18 cellular contexts compared by ENCODE assay signal in genomic region chr20:25286917-25287316, GRCh38. TPM values are rescaled to one million over a fixed set of nuclear protein-coding genes. Genes with fewer than 3 reads are reported as not detected.
DNase-seq lines count a peak whose midpoint lies in the region; ATAC-seq and TF ChIP-seq lines count a peak whose summit lies in the region.
"Had no signal": no experiment of that assay in that cellular context is flagged by ENCODE, and none has a peak within 500 bp of the region (broad histone marks: within the 10 kb centered on the region; RNA-seq: fewer than 3 reads in every experiment).

No MANE protein-coding gene starts in this region.

- H3K4me3 ChIP-seq in right atrium auricular region (no peak overlapping the region), ascending aorta (no peak overlapping the region), right lobe of liver (no peak overlapping the region), upper lobe of right lung (no peak overlapping the region), gastroesophageal sphincter (no peak overlapping the region)
- H3K4me3 ChIP-seq: hepatocyte, SK-N-MC, upper lobe of left lung had no signal

- no peak for TF ChIP-seq POLR2A in right lobe of liver (IDR thresholded peaks at IDR 0.05)
- no peak for TF ChIP-seq POLR2A in gastroesophageal sphincter (IDR thresholded peaks at IDR 0.05)

- H3K4me1 ChIP-seq in right atrium auricular region (peaks cover 0 to 12% of the 10 kb centered on the region in 2 donors), ascending aorta (no peaks in the 10 kb centered on the region), right lobe of liver (no peaks in the 10 kb centered on the region), upper lobe of right lung (no peaks in the 10 kb centered on the region), gastroesophageal sphincter (no peaks in the 10 kb centered on the region)
- H3K4me1 ChIP-seq: upper lobe of left lung had no signal

- ATAC-seq in Right ventricle myocardium inferior (no peak), right lobe of liver (no peak), upper lobe of right lung (no peak), gastroesophageal sphincter (no peak), HG03432 (IDR thresholded peaks at IDR 0.05; ENCODE audit: unreplicated experiment) (no peak)
- ATAC-seq: stimulated activated naive CD8-positive, alpha-beta T cell treated with anti-CD3 and anti-CD28 coated beads, Interleukin-15, Interleukin-2, amounts not matched to agents 100 U/mL and 50 U/mL, for 24 hours had no signal

- intact Hi-C loops in Right ventricle myocardium inferior (cut with DNase I) (no loop called here), ascending aorta (cut with DNase I) (no loop called here), right lobe of liver (cut with DNase I) (no loop called here), upper lobe of right lung (cut with DNase I) (no loop called here)

- H3K36me3 ChIP-seq in right atrium auricular region = peaks cover 100% of the 10 kb centered on the region
- peaks cover 90 to 100% of the 10 kb centered on the region in 2 donors for H3K36me3 ChIP-seq in ascending aorta
- H3K36me3 ChIP-seq in right lobe of liver = peaks cover 0 to 4% (median 0%) of the 10 kb centered on the region in 4 donors
- peaks cover 95% of the 10 kb centered on the region for H3K36me3 ChIP-seq in upper lobe of right lung
- H3K36me3 ChIP-seq in gastroesophageal sphincter = peaks cover 0 to 100% of the 10 kb centered on the region in 2 donors

- no peaks in the 10 kb centered on the region for H3K27me3 ChIP-seq in right atrium auricular region
- H3K27me3 ChIP-seq in ascending aorta = no peaks in the 10 kb centered on the region
- H3K27me3 ChIP-seq in right lobe of liver = no peaks in the 10 kb centered on the region
- no peaks in the 10 kb centered on the region for H3K27me3 ChIP-seq in upper lobe of right lung
- H3K27me3 ChIP-seq in gastroesophageal sphincter = no peaks in the 10 kb centered on the region
- H3K27me3 ChIP-seq: hepatocyte, upper lobe of left lung had no signal

- no peak overlapping the region for H3K27ac ChIP-seq in right atrium auricular region
- no peak overlapping the region for H3K27ac ChIP-seq in ascending aorta
- no peak overlapping the region for H3K27ac ChIP-seq in right lobe of liver
- no peak overlapping the region for H3K27ac ChIP-seq in upper lobe of right lung
- H3K27ac ChIP-seq in gastroesophageal sphincter = peak overlapping the region in 2 of 4 donors; percentile 27 to 34
- H3K27ac ChIP-seq: hepatocyte, SK-N-MC, upper lobe of left lung had no signal

- H3K9me3 ChIP-seq in right atrium auricular region = no peaks in the 10 kb centered on the region
- H3K9me3 ChIP-seq in ascending aorta = no peaks in the 10 kb centered on the region
- no peaks in the 10 kb centered on the region for H3K9me3 ChIP-seq in right lobe of liver
- no peaks in the 10 kb centered on the region for H3K9me3 ChIP-seq in upper lobe of right lung
- H3K9me3 ChIP-seq in gastroesophageal sphincter = no peaks in the 10 kb centered on the region
- H3K9me3 ChIP-seq: upper lobe of left lung had no signal

- DNase-seq in Right ventricle myocardium inferior (ENCODE audit: missing footprints) (peak; percentile 17), right atrium auricular region (ENCODE audit: low spot score) (no peak), ascending aorta (ENCODE audit: low spot score in 2 of 2) (peak; percentile 5 to 42), right lobe of liver (peak; percentile 10 to 25 (median 22)), upper lobe of right lung (peak; percentile 56)
- DNase-seq in activated CD4-positive, CD25-positive, alpha-beta regulatory T cell (lab: John Stamatoyannopoulos, UW) = no peak
- DNase-seq: DMS79; Kasumi-1; midbrain; NCI-H1105; NCI-H69; OCI-M1; stimulated activated naive CD8-positive, alpha-beta T cell treated with anti-CD3 and anti-CD28 coated beads, Interleukin-15, Interleukin-2, amounts not matched to agents 100 U/mL and 50 U/mL, for 24 hours had no signal

- no peak for TF ChIP-seq CTCF in right atrium auricular region (IDR thresholded peaks at IDR 0.05)
- TF ChIP-seq CTCF in ascending aorta (IDR thresholded peaks at IDR 0.05) = no peak
- TF ChIP-seq CTCF in right lobe of liver (IDR thresholded peaks at IDR 0.05) = no peak
- TF ChIP-seq CTCF in upper lobe of right lung (IDR thresholded peaks at IDR 0.05) = no peak
- no peak for TF ChIP-seq CTCF in gastroesophageal sphincter (IDR thresholded peaks at IDR 0.05)

- no peak for TF ChIP-seq EP300 in gastroesophageal sphincter (IDR thresholded peaks at IDR 0.05)

- WGBS in right lobe of liver (ENCODE audit: insufficient coverage, low coverage, low lambda C conversion rate, missing lambda C conversion rate) = 100% methylated on average over 2 of the region's 12 CpGs
- WGBS in gastroesophageal sphincter (ENCODE audit: low coverage in 1 of 2), 2 donors = 93 to 100% methylated on average over 1 to 3 of the region's 12 CpGs

RNA-seq across cellular contexts. Expression of gene PYGB, which starts 39.0 kb away (rescaled TPM):
- total RNA-seq in Right ventricle myocardium inferior (174 TPM), right atrium auricular region (100 to 1,000 TPM; 145 to 174 TPM), ascending aorta (125 TPM), right lobe of liver (10 to 100 TPM in 3 of 6 experiments, 1 to 10 TPM in 3; 6.6 to 27.4 (median 13.2) TPM), upper lobe of right lung (61.1 TPM), gastroesophageal sphincter (100 to 1,000 TPM; 131 to 663 (median 337) TPM)

Comparison
In these comparisons a context has a peak if more than half of its experiments do, and no peak if none do; other contexts are left out.
1. DNase-seq: peak in Right ventricle myocardium inferior (single experiment), ascending aorta (2 of 2), right lobe of liver (3 of 3) and upper lobe of right lung (single experiment); none in right atrium auricular region (single experiment) and activated CD4-positive, CD25-positive, alpha-beta regulatory T cell (0 of 4).